23 cellular contexts compared by ENCODE assay signal in genomic region chr7:46107610-46108217, GRCh38.
"Had no signal": no experiment of that assay in that cellular context is flagged by ENCODE, and none has a peak within 500 bp of the region (broad histone marks: within the 10 kb centered on the region; RNA-seq: fewer than 3 reads in every experiment).

No MANE protein-coding gene starts in this region.

- H3K27ac ChIP-seq: KMS-11 had no signal

- DNase-seq: activated B cell treated with CpG ODN at 0.5 μM for 24 hours; activated CD4-positive, alpha-beta T cell treated with anti-CD3 and anti-CD28 coated beads for 1 hour; activated CD4-positive, alpha-beta T cell treated with anti-CD3 and anti-CD28 coated beads, Interleukin-2, amount 10 ng/mL, durations not matched to agents 24 days and 14 days; activated CD4-positive, alpha-beta T cell treated with anti-CD3 and anti-CD28 coated beads, Interleukin-2, amount 50 U/mL, for 48 hours; activated CD8-positive, alpha-beta memory T cell treated with anti-CD3 and anti-CD28 coated beads, Interleukin-2, amount 10 ng/mL, durations not matched to agents 7 days and 5 days; activated effector memory CD4-positive, alpha-beta T cell treated with anti-CD3 and anti-CD28 coated beads, Interleukin-2, amount 50 U/mL, for 16 hours; activated naive CD4-positive, alpha-beta T cell treated with Interleukin-2 at 50 U/mL for 16 hours; activated T-cell treated with anti-CD3 and anti-CD28 coated beads, Interleukin-2, amount 50 U/mL, for 24 hours; MV-4-11; NCI-H1105; NCI-H1436; NCI-H1694 treated with DMSO at 0.1 percent for 48 hours; NCI-H2029 treated with DMSO at 0.1 percent for 48 hours; NCI-H510A treated with DMSO at 0.1 percent for 48 hours; NCI-H69; NK-92 treated with Interleukin-12 subunit alpha and Interleukin-12 subunit beta, amount 100 ng/mL, for 24 hours; OCI-M1; RPMI8226 had no signal

- H3K27ac Mint-ChIP-seq: activated B cell treated with CpG ODN at 0.5 μM for 24 hours; activated CD4-positive, alpha-beta T cell treated with anti-CD3 and anti-CD28 coated beads, Interleukin-2, amount 10 ng/mL, durations not matched to agents 24 days and 14 days; activated CD8-positive, alpha-beta memory T cell treated with anti-CD3 and anti-CD28 coated beads, Interleukin-2, amount 10 ng/mL, durations not matched to agents 7 days and 5 days; activated naive CD8-positive, alpha-beta T cell; activated T-cell treated with anti-CD3 and anti-CD28 coated beads, Interleukin-2, amount 50 U/mL, for 24 hours; T-helper 1 cell treated with Interleukin-12 subunit alpha and Interleukin-12 subunit beta and Interleukin-4 antibody, amounts not matched to agents 30 μg/mL and 1 μg/mL, for 36 hours had no signal

- H3K9me3 Mint-ChIP-seq: activated B cell treated with CpG ODN at 0.5 μM for 24 hours; activated CD4-positive, alpha-beta T cell treated with anti-CD3 and anti-CD28 coated beads, Interleukin-2, amount 10 ng/mL, durations not matched to agents 24 days and 14 days; activated T-cell treated with anti-CD3 and anti-CD28 coated beads, Interleukin-2, amount 50 U/mL, for 24 hours; T-helper 1 cell treated with Interleukin-12 subunit alpha and Interleukin-12 subunit beta and Interleukin-4 antibody, amounts not matched to agents 30 μg/mL and 1 μg/mL, for 36 hours had no signal

- ATAC-seq: activated CD8-positive, alpha-beta memory T cell treated with anti-CD3 and anti-CD28 coated beads, Interleukin-2, amount 10 ng/mL, durations not matched to agents 7 days and 5 days; Panc1; Right ventricle myocardium inferior had no signal

- H3K36me3 Mint-ChIP-seq: activated CD8-positive, alpha-beta memory T cell treated with anti-CD3 and anti-CD28 coated beads, Interleukin-2, amount 10 ng/mL, durations not matched to agents 7 days and 5 days; activated naive CD8-positive, alpha-beta T cell had no signal

- H3K9ac ChIP-seq: KMS-11 had no signal

- H3K4me3 Mint-ChIP-seq: activated B cell treated with CpG ODN at 0.5 μM for 24 hours; activated CD4-positive, alpha-beta T cell treated with anti-CD3 and anti-CD28 coated beads, Interleukin-2, amount 10 ng/mL, durations not matched to agents 24 days and 14 days; activated CD8-positive, alpha-beta memory T cell treated with anti-CD3 and anti-CD28 coated beads, Interleukin-2, amount 10 ng/mL, durations not matched to agents 7 days and 5 days; activated naive CD8-positive, alpha-beta T cell; activated T-cell treated with anti-CD3 and anti-CD28 coated beads, Interleukin-2, amount 50 U/mL, for 24 hours; T-helper 1 cell treated with Interleukin-12 subunit alpha and Interleukin-12 subunit beta and Interleukin-4 antibody, amounts not matched to agents 30 μg/mL and 1 μg/mL, for 36 hours had no signal

- H3K27me3 Mint-ChIP-seq: activated B cell treated with CpG ODN at 0.5 μM for 24 hours; activated CD4-positive, alpha-beta T cell treated with anti-CD3 and anti-CD28 coated beads, Interleukin-2, amount 10 ng/mL, durations not matched to agents 24 days and 14 days; activated CD8-positive, alpha-beta memory T cell treated with anti-CD3 and anti-CD28 coated beads, Interleukin-2, amount 10 ng/mL, durations not matched to agents 7 days and 5 days; activated naive CD8-positive, alpha-beta T cell; activated T-cell treated with anti-CD3 and anti-CD28 coated beads, Interleukin-2, amount 50 U/mL, for 24 hours had no signal

- H3K4me1 Mint-ChIP-seq: activated B cell treated with CpG ODN at 0.5 μM for 24 hours; activated CD4-positive, alpha-beta T cell treated with anti-CD3 and anti-CD28 coated beads, Interleukin-2, amount 10 ng/mL, durations not matched to agents 24 days and 14 days; activated CD8-positive, alpha-beta memory T cell treated with anti-CD3 and anti-CD28 coated beads, Interleukin-2, amount 10 ng/mL, durations not matched to agents 7 days and 5 days had no signal

- H3K4me2 ChIP-seq: KMS-11 had no signal
